Comparison of ENCODE assay signal across 8 cellular contexts in the genomic region with DNA sequence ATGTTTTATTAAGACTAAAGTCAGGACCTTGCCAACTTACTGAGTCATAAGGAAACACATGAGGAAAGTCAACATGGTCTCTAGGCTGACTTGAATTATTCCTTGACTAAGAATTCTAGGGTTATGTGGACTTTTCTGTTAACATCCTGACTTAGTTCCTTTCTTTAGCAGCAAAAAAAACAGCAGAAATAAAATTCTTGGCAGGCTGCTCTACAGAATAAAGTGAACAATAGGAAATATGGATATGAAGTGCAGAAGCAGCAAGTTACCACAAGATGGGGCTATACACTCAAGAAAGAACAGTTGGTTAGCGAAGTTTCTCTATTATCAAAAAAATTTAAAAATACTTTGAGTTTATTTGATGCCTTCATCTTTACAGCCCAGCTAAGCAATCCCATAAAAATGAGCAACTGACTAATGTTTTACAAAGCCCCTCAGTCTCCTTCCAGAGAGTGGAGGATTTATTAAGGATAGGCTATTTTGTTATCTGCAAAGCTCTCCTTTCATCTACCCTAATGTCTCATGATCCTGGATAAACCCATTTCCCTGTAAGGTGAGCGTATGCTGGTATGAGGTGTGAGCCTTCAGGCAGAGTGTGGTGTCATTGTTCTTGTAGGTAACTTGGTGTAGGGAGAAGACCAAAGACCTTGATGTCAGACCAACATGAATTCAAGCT. TPM values are rescaled to one million over a fixed set of nuclear protein-coding genes. Genes with fewer than 3 reads are reported as not detected.
DNase-seq lines count a peak whose midpoint lies in the region; ATAC-seq and TF ChIP-seq lines count a peak whose summit lies in the region.

No MANE protein-coding gene starts in this region.

- H3K4me3 Mint-ChIP-seq in activated T-cell treated with anti-CD3 and anti-CD28 coated beads, Interleukin-2, amount 50 U/mL, for 4 hours = no peak overlapping the region

- no peaks in the 10 kb centered on the region for H3K36me3 Mint-ChIP-seq in activated T-cell treated with anti-CD3 and anti-CD28 coated beads, Interleukin-2, amount 50 U/mL, for 4 hours (ENCODE audit: insufficient read depth)

- no peaks in the 10 kb centered on the region for H3K79me2 ChIP-seq in Loucy (ENCODE audit: insufficient read depth, low read length)
- H3K79me2 ChIP-seq in osteoblast (ENCODE audit: insufficient read depth, low read length) = no peaks in the 10 kb centered on the region

- no peaks in the 10 kb centered on the region for H3K9me3 Mint-ChIP-seq in activated T-cell treated with anti-CD3 and anti-CD28 coated beads, Interleukin-2, amount 50 U/mL, for 4 hours

- peak; percentile 96 for TF ChIP-seq CTCF in Loucy (conservative IDR thresholded peaks at IDR 0.05; ENCODE audit: low read length)
- peak; percentile 83 for TF ChIP-seq CTCF in osteoblast (IDR thresholded peaks at IDR 0.05; ENCODE audit: extremely low read depth, low read depth, low read length)

- ATAC-seq in activated T-cell treated with anti-CD3 and anti-CD28 coated beads, Interleukin-2, amount 50 U/mL, for 4 hours = peak; percentile 34 to 46
- ATAC-seq in esophagus mucosa (peak; percentile 57), HG03175 (IDR thresholded peaks at IDR 0.05; ENCODE audit: unreplicated experiment) (no peak)

- H3K36me3 ChIP-seq in Loucy (ENCODE audit: insufficient read depth, low read length) (no peaks in the 10 kb centered on the region), osteoblast (ENCODE audit: insufficient read depth, low read length) (no peaks in the 10 kb centered on the region)

- no peak overlapping the region for H3K4me3 ChIP-seq in Loucy (ENCODE audit: low read length, poor library complexity, severe bottlenecking)
- H3K4me3 ChIP-seq in osteoblast (ENCODE audit: insufficient read depth, low read length) = no peak overlapping the region

- no peak for DNase-seq in activated T-cell treated with anti-CD3 and anti-CD28 coated beads, Interleukin-2, amount 50 U/mL, for 4 hours
- no peak for DNase-seq in activated T-cell treated with anti-CD3 and anti-CD28 coated beads, Interleukin-2, amount 50 U/mL, for 48 hours
- peak; percentile 45 for DNase-seq in RPMI7951 (ENCODE audit: low read depth)
- DNase-seq in osteoblast (ENCODE audit: insufficient read length, low spot score, missing footprints) = peak; percentile 87
- DNase-seq in T1000 (lab: John Stamatoyannopoulos, UW) = no peak

- H3K4me2 ChIP-seq in Loucy (ENCODE audit: low read depth, low read length, poor library complexity, severe bottlenecking) (peak overlapping the region; percentile 26), osteoblast (ENCODE audit: insufficient read depth, low read length) (no peak overlapping the region)

- H3K4me1 ChIP-seq in Loucy (ENCODE audit: insufficient read depth, low read length, poor library complexity, severe bottlenecking) (no peaks in the 10 kb centered on the region), osteoblast (ENCODE audit: insufficient read depth, low read length) (peaks cover 9% of the 10 kb centered on the region)

- H3K9ac ChIP-seq in Loucy (ENCODE audit: low read depth, low read length, poor library complexity, severe bottlenecking) = no peak overlapping the region

- H3K9me3 ChIP-seq in Loucy (ENCODE audit: insufficient read depth, low read depth, low read length) (no peaks in the 10 kb centered on the region), osteoblast (ENCODE audit: low read depth, low read length) (no peaks in the 10 kb centered on the region)

- no peaks in the 10 kb centered on the region for H3K9me2 ChIP-seq in Loucy (replicated peaks; ENCODE audit: low read depth, low read length)

- peaks cover 2% of the 10 kb centered on the region for H3K27me3 Mint-ChIP-seq in activated T-cell treated with anti-CD3 and anti-CD28 coated beads, Interleukin-2, amount 50 U/mL, for 4 hours (ENCODE audit: low read depth)

- no peaks in the 10 kb centered on the region for H4K20me1 ChIP-seq in Loucy (ENCODE audit: insufficient read depth, low read length, poor library complexity, severe bottlenecking)
- no peaks in the 10 kb centered on the region for H4K20me1 ChIP-seq in osteoblast (ENCODE audit: insufficient read depth, low read length)

- no peaks in the 10 kb centered on the region for H3F3A ChIP-seq in Loucy (ENCODE audit: low read depth)

- no peaks in the 10 kb centered on the region for H3K4me1 Mint-ChIP-seq in activated T-cell treated with anti-CD3 and anti-CD28 coated beads, Interleukin-2, amount 50 U/mL, for 4 hours (ENCODE audit: low read depth)

- H3K27ac ChIP-seq in osteoblast (ENCODE audit: low read depth, low read length) = no peak overlapping the region

- H2AFZ ChIP-seq in Loucy (ENCODE audit: low read length) = peak overlapping the region; percentile 25; the same call in 1 of the 2 replicates
- H2AFZ ChIP-seq in osteoblast (ENCODE audit: low read length) = no peak overlapping the region

- H3K27me3 ChIP-seq in Loucy (ENCODE audit: insufficient read depth, low read length, poor library complexity, severe bottlenecking) = no peaks in the 10 kb centered on the region
- peaks cover 3% of the 10 kb centered on the region for H3K27me3 ChIP-seq in osteoblast (ENCODE audit: insufficient read depth, low read length)

RNA-seq across cellular contexts. Expression of a gene that starts 23.1 kb away (rescaled TPM):
- total RNA-seq in activated T-cell treated with anti-CD3 and anti-CD28 coated beads, Interleukin-2, amount 50 U/mL, for 4 hours = 10 to 100 TPM; 14.0 to 18.0 (median 16.9) TPM
- total RNA-seq in RPMI7951 (2014; rRNA removed; shearing (Covaris generic)) = 19.4 and 23.9 TPM in 2 replicates
- total RNA-seq in esophagus mucosa = 29.0 TPM
- 20.6 TPM in 2 replicates for total RNA-seq in osteoblast

RNA-seq across cellular contexts. Expression of a gene that starts 40.1 kb away (rescaled TPM):
- 1 to 10 TPM; 5.7 to 6.9 (median 6.7) TPM for total RNA-seq in activated T-cell treated with anti-CD3 and anti-CD28 coated beads, Interleukin-2, amount 50 U/mL, for 4 hours
- not detected in 2 replicates for total RNA-seq in RPMI7951 (2014; rRNA removed; shearing (Covaris generic))
- total RNA-seq in esophagus mucosa = 4.5 TPM
- under 0.01 TPM in 2 replicates for total RNA-seq in osteoblast

Comparison
In these comparisons a context has a peak if more than half of its experiments do, and no peak if none do; other contexts are left out.
1. DNase-seq: peak in RPMI7951 (single experiment) and osteoblast (single experiment); none in activated T-cell treated with anti-CD3 and anti-CD28 coated beads, Interleukin-2, amount 50 U/mL, for 4 hours (single experiment), activated T-cell treated with anti-CD3 and anti-CD28 coated beads, Interleukin-2, amount 50 U/mL, for 48 hours (0 of 2) and T1000 (single experiment).